In the genomic region with DNA sequence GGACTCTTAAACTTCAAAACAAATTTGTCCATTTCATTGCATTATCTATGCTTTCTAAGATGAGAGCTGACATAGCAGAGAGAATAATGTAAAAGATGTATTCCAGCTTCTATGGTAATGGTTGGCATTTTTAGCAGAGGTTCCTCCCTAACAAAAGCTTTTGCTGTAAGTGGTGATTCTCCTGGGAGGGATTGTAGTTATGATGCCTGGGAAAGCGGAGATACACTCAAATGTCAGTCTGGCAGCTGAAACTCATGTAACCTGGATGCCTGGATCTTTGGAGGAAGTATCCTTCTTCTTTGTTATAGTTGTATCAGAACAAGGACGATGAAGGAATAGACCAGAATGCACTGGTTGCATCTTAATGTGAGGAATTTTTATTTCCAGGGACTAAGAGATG, we compare ENCODE assay signal across 5 cellular contexts. TPM values are rescaled to one million over a fixed set of nuclear protein-coding genes. Genes with fewer than 3 reads are reported as not detected.
"Had no signal": no experiment of that assay in that cellular context is flagged by ENCODE, and none has a peak within 500 bp of the region (broad histone marks: within the 10 kb centered on the region; RNA-seq: fewer than 3 reads in every experiment).

No MANE protein-coding gene starts in this region.

- ATAC-seq: GM23338 had no signal

- DNase-seq: H9, HCEC 1CT, IMR-90 had no signal

- H2AFZ ChIP-seq: GM23338 had no signal

- H3K4me2 ChIP-seq: GM23338 had no signal

- H3K4me3 ChIP-seq: GM23338 had no signal

RNA-seq across cellular contexts. Expression of gene CHL1, which starts 7.5 kb away (rescaled TPM):
- total RNA-seq: H9, HT-29 had no signal
